Comparison of ENCODE assay signal across 1 cellular context in the genomic region with DNA sequence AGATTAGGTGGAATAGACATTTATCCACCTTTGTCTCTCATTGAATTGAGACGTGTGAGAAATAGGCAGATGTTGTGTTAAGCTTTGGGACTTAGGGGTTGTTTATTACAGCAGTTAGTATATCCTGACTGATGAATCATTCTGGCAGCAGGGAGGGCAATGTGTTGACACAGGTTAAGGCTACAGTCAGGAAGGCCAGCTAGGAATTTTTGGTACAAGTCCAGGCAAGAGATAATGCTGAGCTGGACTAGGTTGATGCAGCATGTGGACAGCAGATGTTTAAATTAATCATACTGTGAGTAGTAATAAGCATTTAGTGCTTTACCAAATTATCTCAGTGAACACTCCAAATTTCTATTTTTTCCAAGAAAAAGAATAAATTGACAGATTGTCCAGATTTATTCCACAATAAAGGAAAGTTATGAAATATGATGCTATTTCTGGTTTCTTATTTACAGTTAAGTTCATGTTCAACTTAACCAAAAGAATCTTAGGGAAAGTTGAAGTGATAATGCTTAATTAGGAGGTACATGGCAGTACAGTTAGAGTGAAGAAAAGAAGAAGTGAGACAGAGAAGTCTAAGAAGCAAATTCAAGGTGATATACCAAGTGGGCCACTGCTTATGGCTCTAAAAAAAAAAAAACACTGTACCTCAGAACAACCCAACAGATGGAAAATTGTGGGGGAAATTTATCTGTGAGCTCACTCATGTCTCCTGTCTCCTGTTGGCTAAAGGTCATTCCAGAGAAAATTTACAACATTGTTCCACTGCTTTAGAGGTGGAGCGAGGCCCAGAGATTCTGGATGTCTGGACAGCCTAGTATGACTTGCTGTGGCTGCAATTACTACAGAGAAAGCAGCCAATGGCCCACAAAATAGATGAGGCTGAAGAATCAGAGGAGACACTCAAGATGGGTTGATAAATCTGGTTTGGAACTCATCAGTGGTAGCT.
TF ChIP-seq lines count a peak whose summit lies in the region.

No MANE protein-coding gene starts in this region.

TF ChIP-seq in GM23338, 12 proteins besides CTCF, POLR2A, EP300 and RAD21 (continued from another document):
- TF ChIP-seq, protein P1, sequence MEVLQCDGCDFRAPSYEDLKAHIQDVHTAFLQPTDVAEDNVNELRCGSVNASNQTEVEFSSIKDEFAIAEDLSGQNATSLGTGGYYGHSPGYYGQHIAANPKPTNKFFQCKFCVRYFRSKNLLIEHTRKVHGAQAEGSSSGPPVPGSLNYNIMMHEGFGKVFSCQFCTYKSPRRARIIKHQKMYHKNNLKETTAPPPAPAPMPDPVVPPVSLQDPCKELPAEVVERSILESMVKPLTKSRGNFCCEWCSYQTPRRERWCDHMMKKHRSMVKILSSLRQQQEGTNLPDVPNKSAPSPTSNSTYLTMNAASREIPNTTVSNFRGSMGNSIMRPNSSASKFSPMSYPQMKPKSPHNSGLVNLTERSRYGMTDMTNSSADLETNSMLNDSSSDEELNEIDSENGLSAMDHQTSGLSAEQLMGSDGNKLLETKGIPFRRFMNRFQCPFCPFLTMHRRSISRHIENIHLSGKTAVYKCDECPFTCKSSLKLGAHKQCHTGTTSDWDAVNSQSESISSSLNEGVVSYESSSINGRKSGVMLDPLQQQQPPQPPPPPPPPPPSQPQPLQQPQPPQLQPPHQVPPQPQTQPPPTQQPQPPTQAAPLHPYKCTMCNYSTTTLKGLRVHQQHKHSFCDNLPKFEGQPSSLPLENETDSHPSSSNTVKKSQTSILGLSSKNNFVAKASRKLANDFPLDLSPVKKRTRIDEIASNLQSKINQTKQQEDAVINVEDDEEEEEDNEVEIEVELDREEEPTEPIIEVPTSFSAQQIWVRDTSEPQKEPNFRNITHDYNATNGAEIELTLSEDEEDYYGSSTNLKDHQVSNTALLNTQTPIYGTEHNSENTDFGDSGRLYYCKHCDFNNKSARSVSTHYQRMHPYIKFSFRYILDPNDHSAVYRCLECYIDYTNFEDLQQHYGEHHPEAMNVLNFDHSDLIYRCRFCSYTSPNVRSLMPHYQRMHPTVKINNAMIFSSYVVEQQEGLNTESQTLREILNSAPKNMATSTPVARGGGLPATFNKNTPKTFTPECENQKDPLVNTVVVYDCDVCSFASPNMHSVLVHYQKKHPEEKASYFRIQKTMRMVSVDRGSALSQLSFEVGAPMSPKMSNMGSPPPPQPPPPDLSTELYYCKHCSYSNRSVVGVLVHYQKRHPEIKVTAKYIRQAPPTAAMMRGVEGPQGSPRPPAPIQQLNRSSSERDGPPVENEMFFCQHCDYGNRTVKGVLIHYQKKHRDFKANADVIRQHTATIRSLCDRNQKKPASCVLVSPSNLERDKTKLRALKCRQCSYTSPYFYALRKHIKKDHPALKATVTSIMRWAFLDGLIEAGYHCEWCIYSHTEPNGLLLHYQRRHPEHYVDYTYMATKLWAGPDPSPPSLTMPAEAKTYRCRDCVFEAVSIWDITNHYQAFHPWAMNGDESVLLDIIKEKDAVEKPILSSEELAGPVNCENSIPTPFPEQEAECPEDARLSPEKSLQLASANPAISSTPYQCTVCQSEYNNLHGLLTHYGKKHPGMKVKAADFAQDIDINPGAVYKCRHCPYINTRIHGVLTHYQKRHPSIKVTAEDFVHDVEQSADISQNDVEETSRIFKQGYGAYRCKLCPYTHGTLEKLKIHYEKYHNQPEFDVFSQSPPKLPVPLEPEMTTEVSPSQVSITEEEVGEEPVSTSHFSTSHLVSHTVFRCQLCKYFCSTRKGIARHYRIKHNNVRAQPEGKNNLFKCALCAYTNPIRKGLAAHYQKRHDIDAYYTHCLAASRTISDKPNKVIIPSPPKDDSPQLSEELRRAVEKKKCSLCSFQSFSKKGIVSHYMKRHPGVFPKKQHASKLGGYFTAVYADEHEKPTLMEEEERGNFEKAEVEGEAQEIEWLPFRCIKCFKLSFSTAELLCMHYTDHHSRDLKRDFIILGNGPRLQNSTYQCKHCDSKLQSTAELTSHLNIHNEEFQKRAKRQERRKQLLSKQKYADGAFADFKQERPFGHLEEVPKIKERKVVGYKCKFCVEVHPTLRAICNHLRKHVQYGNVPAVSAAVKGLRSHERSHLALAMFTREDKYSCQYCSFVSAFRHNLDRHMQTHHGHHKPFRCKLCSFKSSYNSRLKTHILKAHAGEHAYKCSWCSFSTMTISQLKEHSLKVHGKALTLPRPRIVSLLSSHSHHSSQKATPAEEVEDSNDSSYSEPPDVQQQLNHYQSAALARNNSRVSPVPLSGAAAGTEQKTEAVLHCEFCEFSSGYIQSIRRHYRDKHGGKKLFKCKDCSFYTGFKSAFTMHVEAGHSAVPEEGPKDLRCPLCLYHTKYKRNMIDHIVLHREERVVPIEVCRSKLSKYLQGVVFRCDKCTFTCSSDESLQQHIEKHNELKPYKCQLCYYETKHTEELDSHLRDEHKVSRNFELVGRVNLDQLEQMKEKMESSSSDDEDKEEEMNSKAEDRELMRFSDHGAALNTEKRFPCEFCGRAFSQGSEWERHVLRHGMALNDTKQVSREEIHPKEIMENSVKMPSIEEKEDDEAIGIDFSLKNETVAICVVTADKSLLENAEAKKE (CRISPR knock-in tag; IDR thresholded peaks at IDR 0.05): no peak
- TF ChIP-seq EZH2 (IDR thresholded peaks at IDR 0.05; ENCODE audit: low read depth, unreplicated experiment) (no peak), NANOG (IDR thresholded peaks at IDR 0.05; ENCODE audit: borderline replicate concordance) (no peak), JUNB (IDR thresholded peaks at IDR 0.05; ENCODE audit: unreplicated experiment) (no peak), ZNF114 (CRISPR knock-in tag; IDR thresholded peaks at IDR 0.05) (no peak)
- TF ChIP-seq, protein P2, sequence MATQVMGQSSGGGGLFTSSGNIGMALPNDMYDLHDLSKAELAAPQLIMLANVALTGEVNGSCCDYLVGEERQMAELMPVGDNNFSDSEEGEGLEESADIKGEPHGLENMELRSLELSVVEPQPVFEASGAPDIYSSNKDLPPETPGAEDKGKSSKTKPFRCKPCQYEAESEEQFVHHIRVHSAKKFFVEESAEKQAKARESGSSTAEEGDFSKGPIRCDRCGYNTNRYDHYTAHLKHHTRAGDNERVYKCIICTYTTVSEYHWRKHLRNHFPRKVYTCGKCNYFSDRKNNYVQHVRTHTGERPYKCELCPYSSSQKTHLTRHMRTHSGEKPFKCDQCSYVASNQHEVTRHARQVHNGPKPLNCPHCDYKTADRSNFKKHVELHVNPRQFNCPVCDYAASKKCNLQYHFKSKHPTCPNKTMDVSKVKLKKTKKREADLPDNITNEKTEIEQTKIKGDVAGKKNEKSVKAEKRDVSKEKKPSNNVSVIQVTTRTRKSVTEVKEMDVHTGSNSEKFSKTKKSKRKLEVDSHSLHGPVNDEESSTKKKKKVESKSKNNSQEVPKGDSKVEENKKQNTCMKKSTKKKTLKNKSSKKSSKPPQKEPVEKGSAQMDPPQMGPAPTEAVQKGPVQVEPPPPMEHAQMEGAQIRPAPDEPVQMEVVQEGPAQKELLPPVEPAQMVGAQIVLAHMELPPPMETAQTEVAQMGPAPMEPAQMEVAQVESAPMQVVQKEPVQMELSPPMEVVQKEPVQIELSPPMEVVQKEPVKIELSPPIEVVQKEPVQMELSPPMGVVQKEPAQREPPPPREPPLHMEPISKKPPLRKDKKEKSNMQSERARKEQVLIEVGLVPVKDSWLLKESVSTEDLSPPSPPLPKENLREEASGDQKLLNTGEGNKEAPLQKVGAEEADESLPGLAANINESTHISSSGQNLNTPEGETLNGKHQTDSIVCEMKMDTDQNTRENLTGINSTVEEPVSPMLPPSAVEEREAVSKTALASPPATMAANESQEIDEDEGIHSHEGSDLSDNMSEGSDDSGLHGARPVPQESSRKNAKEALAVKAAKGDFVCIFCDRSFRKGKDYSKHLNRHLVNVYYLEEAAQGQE (IDR thresholded peaks at IDR 0.05; ENCODE audit: unreplicated experiment): no peak
TF ChIP-seq in GM23338: peak in this region for 0.
